Comparison of ENCODE assay signal across 1 cellular context in genomic region chr20:58895099-58895795, GRCh38.
TF ChIP-seq lines count a peak whose summit lies in the region.

No MANE protein-coding gene starts in this region.

TF ChIP-seq in GM23338, 12 proteins besides CTCF, POLR2A, EP300 and RAD21 (continued from another document):
- TF ChIP-seq ZNF462 (CRISPR knock-in tag; IDR thresholded peaks at IDR 0.05), result no peak
- TF ChIP-seq ZNF331 (CRISPR knock-in tag; IDR thresholded peaks at IDR 0.05; ENCODE audit: low read depth), result no peak
- no peak for TF ChIP-seq CREB1 (CRISPR knock-in tag; IDR thresholded peaks at IDR 0.05; ENCODE audit: low read depth)
- no peak for TF ChIP-seq POLR2AphosphoS5 (IDR thresholded peaks at IDR 0.05; ENCODE audit: low read depth)
- no peak for TF ChIP-seq EZH2 (IDR thresholded peaks at IDR 0.05; ENCODE audit: low read depth, unreplicated experiment)
- TF ChIP-seq EZH2phosphoT487 (IDR thresholded peaks at IDR 0.05; ENCODE audit: unreplicated experiment), result no peak
- no peak for TF ChIP-seq STAT1 (IDR thresholded peaks at IDR 0.05; ENCODE audit: unreplicated experiment)
